Comparison of ENCODE assay signal across 18 cellular contexts in genomic region chr5:151192626-151193025, GRCh38. TPM values are rescaled to one million over a fixed set of nuclear protein-coding genes. Genes with fewer than 3 reads are reported as not detected.
DNase-seq lines count a peak whose midpoint lies in the region; ATAC-seq, FAIRE-seq and TF ChIP-seq lines count a peak whose summit lies in the region.
"Had no signal": no experiment of that assay in that cellular context is flagged by ENCODE, and none has a peak within 500 bp of the region (broad histone marks: within the 10 kb centered on the region; RNA-seq: fewer than 3 reads in every experiment).

No MANE protein-coding gene starts in this region.

- no peak for TF ChIP-seq POLR2A in K562 (conservative IDR thresholded peaks at IDR 0.05)

- H3K4me2 ChIP-seq in Karpas-422 (ENCODE audit: low read depth, low read length, poor library complexity, severe bottlenecking) (no peak overlapping the region), K562 (ENCODE audit: insufficient read depth, low read length) (no peak overlapping the region)

- ATAC-seq in K562 (no peak), GM18498 (IDR thresholded peaks at IDR 0.05; ENCODE audit: unreplicated experiment) (no peak), HG02610 (IDR thresholded peaks at IDR 0.05; ENCODE audit: unreplicated experiment) (no peak)
- ATAC-seq: HepG2 had no signal

- H3K4me1 Mint-ChIP-seq in activated naive CD4-positive, alpha-beta T cell treated with anti-CD3 and anti-CD28 coated beads, Interleukin-2, amount 50 U/mL, for 24 hours: peaks cover 83% of the 10 kb centered on the region

- H2AFZ ChIP-seq in Karpas-422 (ENCODE audit: low read length) (no peak overlapping the region), K562 (ENCODE audit: low read depth, low read length) (no peak overlapping the region)

- H3K79me2 ChIP-seq in Karpas-422 (ENCODE audit: low read length): peaks cover 51% of the 10 kb centered on the region
- no peaks in the 10 kb centered on the region for H3K79me2 ChIP-seq in K562 (ENCODE audit: control insufficient read depth, insufficient read depth, low read length)

- in situ Hi-C loops in K562 (cut with MboI): no loop called here

- H3K36me3 Mint-ChIP-seq in activated naive CD4-positive, alpha-beta T cell treated with anti-CD3 and anti-CD28 coated beads, Interleukin-2, amount 50 U/mL, for 24 hours: peaks cover 51% of the 10 kb centered on the region

- no peaks in the 10 kb centered on the region for H3K9me2 ChIP-seq in Karpas-422 (replicated peaks; ENCODE audit: insufficient read depth, low read length)

- peaks cover 26% of the 10 kb centered on the region for H3K9me3 ChIP-seq in Karpas-422 (ENCODE audit: low read length)
- peaks cover 3% of the 10 kb centered on the region for H3K9me3 ChIP-seq in K562 (replicated peaks; ENCODE audit: control insufficient read depth, insufficient read depth, low read depth, low read length)
- H3K9me3 ChIP-seq: HAP-1 had no signal

- no peaks in the 10 kb centered on the region for H4K20me1 ChIP-seq in Karpas-422 (ENCODE audit: insufficient read depth, low read depth, low read length)
- H4K20me1 ChIP-seq in K562 (replicated peaks; ENCODE audit: control insufficient read depth, insufficient read depth, low read length): no peaks in the 10 kb centered on the region

- no peaks in the 10 kb centered on the region for H3K27me3 Mint-ChIP-seq in activated naive CD4-positive, alpha-beta T cell treated with anti-CD3 and anti-CD28 coated beads, Interleukin-2, amount 50 U/mL, for 24 hours
- H3K27me3 Mint-ChIP-seq: CD4-positive, CD25-positive, alpha-beta regulatory T cell had no signal

- TF ChIP-seq CTCF in K562 (IDR thresholded peaks at IDR 0.05 in 2 of 3, conservative IDR thresholded peaks at IDR 0.05 in 1 of 3; ENCODE audit: insufficient read depth in 2 of 3, low read depth in 1 of 3, low read length in 3 of 3): no peak

- CTCF ChIA-PET in K562 (lab: Yijun Ruan, JAX; ENCODE audit: low intra/inter-chr PET ratio): no interaction called here

- FAIRE-seq in K562 (lab: Jason Lieb, UNC): no peak
- FAIRE-seq: GM12892, H1, HepG2, HTR-8/SVneo had no signal

- BruUV-seq in K562 (replicated peaks; lab: Mats Ljungman, UMichigan): no TSS peak

- TF ChIP-seq RAD21 in K562 (CRISPR knock-in tag; conservative IDR thresholded peaks at IDR 0.05 in 1 of 2, IDR thresholded peaks at IDR 0.05 in 1 of 2): no peak

- H3K9ac ChIP-seq in Karpas-422 (ENCODE audit: low read length): no peak overlapping the region
- no peak overlapping the region for H3K9ac ChIP-seq in K562 (ENCODE audit: insufficient read depth in 1 of 2, low read depth in 2 of 2, low read length in 2 of 2)
- H3K9ac ChIP-seq: BLaER1 treated with 17β-estradiol and CSF1 and Interleukin-3, amounts not matched to agents 10 nM and 100 nM had no signal

- H3K4me3 Mint-ChIP-seq in activated naive CD4-positive, alpha-beta T cell treated with anti-CD3 and anti-CD28 coated beads, Interleukin-2, amount 50 U/mL, for 24 hours: no peak overlapping the region
- H3K4me3 Mint-ChIP-seq: CD4-positive, CD25-positive, alpha-beta regulatory T cell had no signal

- H3K27me3 ChIP-seq in Karpas-422 (ENCODE audit: low read length) (no peaks in the 10 kb centered on the region), K562 (ENCODE audit: control insufficient read depth in 2 of 2, insufficient read depth in 2 of 2, low read length in 2 of 2) (no peaks in the 10 kb centered on the region)
- H3K27me3 ChIP-seq: BLaER1 treated with 17β-estradiol and CSF1 and Interleukin-3, amounts not matched to agents 10 nM and 100 nM had no signal

- H3K36me3 ChIP-seq in Karpas-422 (ENCODE audit: insufficient read depth, low read length) (peaks cover 87% of the 10 kb centered on the region), K562 (ENCODE audit: control insufficient read depth, insufficient read depth, low read length) (no peaks in the 10 kb centered on the region)
- H3K36me3 ChIP-seq: HAP-1 had no signal

- H3K4me1 ChIP-seq in Karpas-422 (ENCODE audit: low read length): peaks cover 21% of the 10 kb centered on the region
- H3K4me1 ChIP-seq in K562 (replicated peaks in 1 of 2; ENCODE audit: control insufficient read depth in 2 of 2, insufficient read depth in 2 of 2, low read length in 2 of 2): no peaks in the 10 kb centered on the region
- H3K4me1 ChIP-seq: HAP-1 had no signal

- POLR2A ChIA-PET in K562 (lab: Yijun Ruan, JAX): no interaction called here

- H3K4me3 ChIP-seq in Karpas-422 (ENCODE audit: low read length): no peak overlapping the region
- H3K4me3 ChIP-seq in K562: no peak overlapping the region
- H3K4me3 ChIP-seq: HAP-1 had no signal

- intact Hi-C loops in K562 (cut with micrococcal nuclease): no loop called here

- no peak for DNase-seq in activated naive CD4-positive, alpha-beta T cell treated with Interleukin-2 at 50 U/mL for 16 hours
- DNase-seq in Karpas-422 (peak; percentile 49), K562 (ENCODE audit: extremely low read depth in 1 of 4, low spot score in 3 of 4) (no peak), DMS53 (lab: John Stamatoyannopoulos, UW) (no peak)
- DNase-seq: 8988T; AML-193; CD4-positive, CD25-positive, alpha-beta regulatory T cell; DMS79 treated with DMSO at 0.1 percent for 48 hours; GDM1 had no signal

- H3K9me3 Mint-ChIP-seq in activated naive CD4-positive, alpha-beta T cell treated with anti-CD3 and anti-CD28 coated beads, Interleukin-2, amount 50 U/mL, for 24 hours: peaks cover 13% of the 10 kb centered on the region

- H3K9me1 ChIP-seq in K562 (ENCODE audit: control insufficient read depth, insufficient read depth, low read length): no peaks in the 10 kb centered on the region

- H3K27ac Mint-ChIP-seq in activated naive CD4-positive, alpha-beta T cell treated with anti-CD3 and anti-CD28 coated beads, Interleukin-2, amount 50 U/mL, for 24 hours: peak overlapping the region; percentile 38

- TF ChIP-seq EP300 in K562 (IDR thresholded peaks at IDR 0.05; ENCODE audit: low read length): no peak

- H3K27ac ChIP-seq in Karpas-422 (ENCODE audit: low read length): no peak overlapping the region
- H3K27ac ChIP-seq in K562 (ENCODE audit: extremely low read depth, low read depth, low read length): no peak overlapping the region

TF ChIP-seq in K562, 482 proteins besides CTCF, POLR2A, EP300 and RAD21 (continues in another document):
- 0 out of 2 replicates have a peak, but pooled peaks have one; percentile 48 for TF ChIP-seq ZNF707 (CRISPR knock-in tag; conservative IDR thresholded peaks at IDR 0.05)
- no peak for TF ChIP-seq SIN3A (IDR thresholded peaks at IDR 0.05; ENCODE audit: borderline replicate concordance in 2 of 2, control insufficient read depth in 1 of 2, low read depth in 2 of 2, low read length in 2 of 2)
- TF ChIP-seq NR3C1 (CRISPR knock-in tag; IDR thresholded peaks at IDR 0.05): no peak
- TF ChIP-seq HLTF (IDR thresholded peaks at IDR 0.05): no peak
- TF ChIP-seq XRCC5 (IDR thresholded peaks at IDR 0.05; ENCODE audit: low read depth, low read length): no peak
- no peak for TF ChIP-seq ZC3H4 (CRISPR knock-in tag; IDR thresholded peaks at IDR 0.05; ENCODE audit: borderline replicate concordance)
- no peak for TF ChIP-seq SAFB (IDR thresholded peaks at IDR 0.05; ENCODE audit: borderline replicate concordance, low read depth, low read length)

RNA-seq across cellular contexts. Expression of gene CCDC69, which starts 31.3 kb away (rescaled TPM):
- 241 and 291 TPM in 2 replicates for total RNA-seq in Karpas-422 (2014; rRNA removed; shearing (Covaris generic); ENCODE audit: low replicate concordance)
- total RNA-seq in K562 (2011; cell fraction: chromatin; rRNA removed; ENCODE audit: low replicate concordance): 4.2 and 7.7 TPM in 2 replicates
- 3.7 and 3.8 TPM in 2 replicates for total RNA-seq in K562 (2011; cell fraction: nucleolus; rRNA removed)
- total RNA-seq in K562 (2011; cell fraction: nucleoplasm; rRNA removed): 5.5 and 8.5 TPM in 2 replicates
- total RNA-seq in K562 (2014; rRNA removed) (8.0 and 10.7 TPM in 2 replicates), K562 (2014; rRNA removed; fragmentation: Illumina TruSeq; extraction: Trizol) (7.2 and 7.3 TPM in 2 replicates), K562 (2015; rRNA removed; fragmentation: Illumina TruSeq; extraction: Trizol) (10.4 and 10.6 TPM in 2 replicates), K562 (2021) (7.5 and 7.6 TPM in 2 replicates)
- polyA plus RNA-seq in K562 (2011; rRNA removed) (11.5 and 12.2 TPM in 2 replicates), K562 (2014; fragmentation: Illumina TruSeq; extraction: Trizol) (9.6 and 11.1 TPM in 2 replicates), K562 (2014; fragmentation: Nextera tagmentation; extraction: Ambion mirVana) (1 to 10 TPM in 1 of 2 experiments, under 1 TPM in 1; 0.65 to 1.5 TPM), K562 (2014; rRNA removed) (6.6 and 7.2 TPM in 2 replicates)
- 8.8 and 11.5 TPM in 2 replicates for polyA plus RNA-seq in K562 (2011; cell fraction: cytosol; rRNA removed)
- polyA plus RNA-seq in K562 (2011; cell fraction: nucleus; rRNA removed): 4.4 and 4.6 TPM in 2 replicates
- polyA plus RNA-seq in K562 (2012): 10.4 and 12.9 TPM in 2 replicates
- 8.0 and 8.5 TPM in 2 replicates for polyA minus RNA-seq in K562 (2011; rRNA and poly(A)+ RNA removed)
- 3.7 and 3.9 TPM in 2 replicates for polyA minus RNA-seq in K562 (2011; cell fraction: cytosol; rRNA and poly(A)+ RNA removed)
- 1.8 and 3.9 TPM in 2 replicates for polyA minus RNA-seq in K562 (2011; cell fraction: nucleus; rRNA and poly(A)+ RNA removed)

RNA-seq across cellular contexts. Expression of gene ANXA6, which starts 35.0 kb away (rescaled TPM):
- total RNA-seq in Karpas-422 (2014; rRNA removed; shearing (Covaris generic); ENCODE audit: low replicate concordance): 277 and 387 TPM in 2 replicates
- 14.4 and 15.9 TPM in 2 replicates for total RNA-seq in K562 (2011; cell fraction: chromatin; rRNA removed; ENCODE audit: low replicate concordance)
- total RNA-seq in K562 (2011; cell fraction: nucleolus; rRNA removed): 6.0 and 8.9 TPM in 2 replicates
- 11.6 and 11.7 TPM in 2 replicates for total RNA-seq in K562 (2011; cell fraction: nucleoplasm; rRNA removed)
- 8.1 and 11.8 TPM in 2 replicates for total RNA-seq in K562 (2014; rRNA removed)
- 7.8 and 9.6 TPM in 2 replicates for total RNA-seq in K562 (2014; rRNA removed; fragmentation: Illumina TruSeq; extraction: Trizol)
- total RNA-seq in K562 (2015; rRNA removed; fragmentation: Illumina TruSeq; extraction: Trizol): 12.0 and 13.2 TPM in 2 replicates
- 11.6 and 12.0 TPM in 2 replicates for total RNA-seq in K562 (2021)
- polyA plus RNA-seq in K562 (2011; rRNA removed): 8.1 and 27.2 TPM in 2 replicates
- 7.1 and 33.5 TPM in 2 replicates for polyA plus RNA-seq in K562 (2011; cell fraction: cytosol; rRNA removed)
- 5.0 and 18.8 TPM in 2 replicates for polyA plus RNA-seq in K562 (2011; cell fraction: nucleus; rRNA removed)
- 13.5 and 16.9 TPM in 2 replicates for polyA plus RNA-seq in K562 (2012)
- 10.1 and 10.4 TPM in 2 replicates for polyA plus RNA-seq in K562 (2014; fragmentation: Illumina TruSeq; extraction: Trizol)
- 1 to 10 TPM in 1 of 2 experiments, under 1 TPM in 1; 0.70 to 1.9 TPM for polyA plus RNA-seq in K562 (2014; fragmentation: Nextera tagmentation; extraction: Ambion mirVana)
- polyA plus RNA-seq in K562 (2014; rRNA removed): 8.3 and 8.8 TPM in 2 replicates
- polyA minus RNA-seq in K562 (2011; rRNA and poly(A)+ RNA removed): 11.3 and 36.0 TPM in 2 replicates
- polyA minus RNA-seq in K562 (2011; cell fraction: cytosol; rRNA and poly(A)+ RNA removed): 5.2 and 14.0 TPM in 2 replicates
- 6.1 and 27.3 TPM in 2 replicates for polyA minus RNA-seq in K562 (2011; cell fraction: nucleus; rRNA and poly(A)+ RNA removed)

Comparison
In these comparisons a context has a peak if more than half of its experiments do, and no peak if none do; other contexts are left out.
1. RNA of gene CCDC69, which starts 31.3 kb away (total RNA-seq): 241 to 291 TPM in Karpas-422; 3.7 to 10.7 TPM in K562; every median in the first group is over 10 times any median in the second.
2. RNA of gene ANXA6, which starts 35.0 kb away (total RNA-seq): 277 to 387 TPM in Karpas-422; 6.0 to 15.9 TPM in K562; every median in the first group is over 10 times any median in the second.